ENCODE assay signal across 8 cellular contexts in the genomic region with DNA sequence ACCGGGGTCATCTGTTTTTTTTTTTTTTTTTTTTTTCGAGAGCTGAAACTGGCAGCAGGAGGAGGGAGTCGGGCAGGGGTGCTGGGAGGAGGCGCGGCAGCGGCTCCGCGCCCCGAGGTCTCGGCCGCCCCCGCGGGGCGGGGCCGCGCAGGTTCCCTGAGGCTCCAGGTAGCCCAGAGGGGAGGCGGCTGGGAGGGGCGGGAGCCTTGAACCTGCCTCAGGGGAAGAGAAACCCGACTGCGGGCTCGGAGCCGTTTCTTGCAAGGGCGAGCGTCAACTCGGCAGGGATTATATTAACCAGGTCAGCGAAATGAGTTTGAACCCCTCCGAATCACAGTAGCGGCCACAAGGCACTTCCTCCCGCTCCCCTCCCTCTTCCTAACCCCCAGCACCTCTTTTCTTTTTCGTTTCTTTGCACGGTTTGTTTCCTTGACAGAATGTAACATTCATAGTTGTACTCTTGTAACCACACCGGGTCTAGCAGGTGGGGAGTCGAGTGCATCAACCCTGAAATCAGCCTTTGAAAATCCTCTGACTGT. TPM values are rescaled to one million over a fixed set of nuclear protein-coding genes. Genes with fewer than 3 reads are reported as not detected.
DNase-seq lines count a peak whose midpoint lies in the region; ATAC-seq and TF ChIP-seq lines count a peak whose summit lies in the region.

No MANE protein-coding gene starts in this region.

- H3K9me3 ChIP-seq in endocrine pancreas (ENCODE audit: control insufficient read depth, low read length) (no peaks in the 10 kb centered on the region), neural cell (ENCODE audit: low read length) (no peaks in the 10 kb centered on the region), tibial artery (no peaks in the 10 kb centered on the region)

- H3K4me3 ChIP-seq in endocrine pancreas (ENCODE audit: control insufficient read depth, insufficient read depth, low read length) (peak overlapping the region; percentile 81), neural cell (ENCODE audit: low read length) (peak overlapping the region; percentile 86), tibial artery (peak overlapping the region; percentile 56 to 71)

- no peak overlapping the region for H2AFZ ChIP-seq in neural cell (ENCODE audit: low read depth, low read length)

- H3K9me2 ChIP-seq in neural cell (ENCODE audit: insufficient read depth, low read length): no peaks in the 10 kb centered on the region

- no peak overlapping the region for H3K27ac ChIP-seq in neural cell (ENCODE audit: low read length)
- no peak overlapping the region for H3K27ac ChIP-seq in tibial artery

- H3K36me3 ChIP-seq in endocrine pancreas (ENCODE audit: control insufficient read depth, insufficient read depth, low read length) (no peaks in the 10 kb centered on the region), neural cell (ENCODE audit: insufficient read depth, low read length) (no peaks in the 10 kb centered on the region), tibial artery (no peaks in the 10 kb centered on the region)

- DNase-seq in GM13977 (ENCODE audit: low spot score): peak; percentile 80
- peak; percentile 70 for DNase-seq in NCI-H1105 treated with DMSO at 0.1 percent for 48 hours (lab: John Stamatoyannopoulos, UW)
- peak; percentile 62 for DNase-seq in activated CD4-positive, alpha-beta T cell treated with anti-CD3 and anti-CD28 coated beads, Interleukin-2, amount 50 U/mL, for 1 hour
- no peak for DNase-seq in tibial artery
- no peak for DNase-seq in posterior cingulate gyrus

- TF ChIP-seq CTCF in GM13977 (IDR thresholded peaks at IDR 0.05; ENCODE audit: extremely low read depth, insufficient read depth, missing control alignments) (peak; percentile 14), neural cell (IDR thresholded peaks at IDR 0.05; ENCODE audit: poor library complexity, severe bottlenecking) (no peak), tibial artery (IDR thresholded peaks at IDR 0.05) (no peak)

- no peak overlapping the region for H3K9ac ChIP-seq in endocrine pancreas (ENCODE audit: control insufficient read depth, insufficient read depth, low read length)
- peak overlapping the region; percentile 56 for H3K9ac ChIP-seq in neural cell (ENCODE audit: low read length)

- H3K27me3 ChIP-seq in endocrine pancreas (ENCODE audit: control insufficient read depth, insufficient read depth, low read length) (peaks cover 2% of the 10 kb centered on the region), neural cell (ENCODE audit: insufficient read depth, low read depth, low read length) (peaks cover 39% of the 10 kb centered on the region), tibial artery (peaks cover 0 to 35% of the 10 kb centered on the region in 2 donors)

- intact Hi-C loops in tibial artery (cut with DNase I; ENCODE audit: low total_unique reads): no loop called here
- intact Hi-C loops in posterior cingulate gyrus (cut with DNase I): no loop called here

- no peak for TF ChIP-seq EP300 in neural cell (conservative IDR thresholded peaks at IDR 0.05; ENCODE audit: poor library complexity, severe bottlenecking)

- H3K79me2 ChIP-seq in neural cell (replicated peaks; ENCODE audit: insufficient read depth, low read length): no peaks in the 10 kb centered on the region

- in situ Hi-C loops in GM13977 (cut with MboI; ENCODE audit: low pct_unique_long_range_greater_than_20kb, low sequenced_read_pairs, unreplicated experiment): no loop called here

- peak; percentile 43 for ATAC-seq in HG02588 (IDR thresholded peaks at IDR 0.05; ENCODE audit: unreplicated experiment)

- H4K20me1 ChIP-seq in neural cell (ENCODE audit: insufficient read depth): no peaks in the 10 kb centered on the region

- H3F3A ChIP-seq in neural cell (ENCODE audit: insufficient read depth, low read length, poor library complexity, severe bottlenecking): peaks cover 7% of the 10 kb centered on the region

- H3K4me1 ChIP-seq in endocrine pancreas (ENCODE audit: control insufficient read depth, insufficient read depth, low read length) (no peaks in the 10 kb centered on the region), tibial artery (peaks cover 0 to 37% (median 28%) of the 10 kb centered on the region in 4 donors)

- peak overlapping the region; percentile 86 for H3K4me2 ChIP-seq in neural cell (ENCODE audit: low read length)

- no peak for TF ChIP-seq RAD21 in neural cell (conservative IDR thresholded peaks at IDR 0.05)

TF ChIP-seq in neural cell, 6 proteins besides CTCF, POLR2A, EP300 and RAD21:
- TF ChIP-seq SMC3 (conservative IDR thresholded peaks at IDR 0.05; ENCODE audit: poor library complexity) (no peak), MXI1 (conservative IDR thresholded peaks at IDR 0.05; ENCODE audit: poor library complexity, severe bottlenecking) (no peak), EZH2 (IDR thresholded peaks at IDR 0.05; ENCODE audit: borderline replicate concordance, insufficient read depth, low read length, poor library complexity, severe bottlenecking) (no peak), REST (IDR thresholded peaks at IDR 0.05; ENCODE audit: borderline replicate concordance) (no peak), TAF1 (IDR thresholded peaks at IDR 0.05; ENCODE audit: low read depth) (no peak), POLR2AphosphoS5 (IDR thresholded peaks at IDR 0.05) (no peak)

RNA-seq across cellular contexts. Expression of gene MYB, which starts 2.0 kb away (rescaled TPM):
- 2.9 and 4.0 TPM in 2 replicates for polyA plus RNA-seq in neural cell
- 3.4 and 4.1 TPM in 2 replicates for polyA minus RNA-seq in neural cell

Comparison
In these comparisons a context has a peak if more than half of its experiments do, and no peak if none do; other contexts are left out.
1. DNase-seq: peak in GM13977 (single experiment), NCI-H1105 treated with DMSO at 0.1 percent for 48 hours (single experiment) and activated CD4-positive, alpha-beta T cell treated with anti-CD3 and anti-CD28 coated beads, Interleukin-2, amount 50 U/mL, for 1 hour (single experiment); none in tibial artery (0 of 2) and posterior cingulate gyrus (0 of 10).
2. Peak in every context shown above with its lines, with median percentiles within 50 percentile points of each other: H3K4me3 ChIP-seq.